1 cellular context compared by ENCODE assay signal in the genomic region with DNA sequence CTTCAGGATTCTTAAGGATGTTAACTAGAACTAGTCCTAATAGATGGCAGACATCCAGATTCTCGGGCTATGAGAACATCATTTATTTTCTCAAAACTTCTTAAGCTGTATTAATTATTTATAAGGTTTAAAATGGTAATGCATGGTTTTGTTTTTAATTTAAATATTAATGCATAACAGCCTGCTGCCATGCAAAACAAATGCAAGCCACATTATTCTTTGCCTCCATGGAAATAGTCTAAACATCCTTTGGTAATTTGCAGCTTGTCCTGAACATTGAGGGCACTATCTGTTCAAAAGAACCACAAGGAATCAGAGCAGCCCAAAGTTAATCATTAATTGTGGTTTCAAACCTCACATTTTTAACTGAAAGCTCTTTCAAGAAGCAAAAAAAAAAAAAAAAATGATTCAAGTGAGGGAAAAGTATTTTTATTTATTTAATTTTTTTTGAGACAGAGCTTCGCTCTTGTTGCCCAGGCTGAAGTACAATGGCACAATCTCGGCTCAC.
TF ChIP-seq lines count a peak whose summit lies in the region.

No MANE protein-coding gene starts in this region.

TF ChIP-seq in IMR-90, 13 proteins besides CTCF, POLR2A, EP300 and RAD21 (continued from another document):
- TF ChIP-seq, protein P1, sequence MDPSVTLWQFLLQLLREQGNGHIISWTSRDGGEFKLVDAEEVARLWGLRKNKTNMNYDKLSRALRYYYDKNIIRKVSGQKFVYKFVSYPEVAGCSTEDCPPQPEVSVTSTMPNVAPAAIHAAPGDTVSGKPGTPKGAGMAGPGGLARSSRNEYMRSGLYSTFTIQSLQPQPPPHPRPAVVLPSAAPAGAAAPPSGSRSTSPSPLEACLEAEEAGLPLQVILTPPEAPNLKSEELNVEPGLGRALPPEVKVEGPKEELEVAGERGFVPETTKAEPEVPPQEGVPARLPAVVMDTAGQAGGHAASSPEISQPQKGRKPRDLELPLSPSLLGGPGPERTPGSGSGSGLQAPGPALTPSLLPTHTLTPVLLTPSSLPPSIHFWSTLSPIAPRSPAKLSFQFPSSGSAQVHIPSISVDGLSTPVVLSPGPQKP (IDR thresholded peaks at IDR 0.05; ENCODE audit: borderline replicate concordance, low read depth, low read length): no peak
- TF ChIP-seq MAFK (IDR thresholded peaks at IDR 0.05; ENCODE audit: low read depth, low read length) (no peak), RFX5 (IDR thresholded peaks at IDR 0.05; ENCODE audit: low read depth, low read length) (no peak), RCOR1 (IDR thresholded peaks at IDR 0.05; ENCODE audit: insufficient replicate concordance, low read length) (no peak), CHD1 (IDR thresholded peaks at IDR 0.05; ENCODE audit: low read depth, low read length) (no peak), BHLHE40 (IDR thresholded peaks at IDR 0.05; ENCODE audit: low read depth, low read length) (no peak), NFE2L2 (IDR thresholded peaks at IDR 0.05; ENCODE audit: low read depth, low read length) (no peak), CEBPB (IDR thresholded peaks at IDR 0.05; ENCODE audit: low read depth, low read length) (no peak), MAZ (IDR thresholded peaks at IDR 0.05; ENCODE audit: borderline replicate concordance, low read depth, low read length) (no peak)
